ENCODE assay signal across 9 cellular contexts in the genomic region with DNA sequence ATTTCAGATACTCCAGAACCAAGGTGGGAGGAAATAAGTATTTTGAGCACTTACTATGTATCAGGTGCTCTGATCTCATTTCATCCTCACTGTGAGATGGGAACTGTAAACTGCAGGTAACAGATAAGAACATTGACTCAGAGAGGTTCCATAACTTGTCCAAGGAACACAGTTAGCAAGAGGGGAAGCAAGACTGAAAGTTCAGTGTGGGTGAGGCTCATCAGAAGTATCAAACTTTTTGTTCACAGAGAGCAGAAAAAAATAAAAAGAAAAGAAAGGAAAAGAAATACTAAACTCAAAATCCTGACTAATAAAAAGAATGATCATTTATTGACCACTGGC. TPM values are rescaled to one million over a fixed set of nuclear protein-coding genes. Genes with fewer than 3 reads are reported as not detected.
A peak's percentile ranks its signal among the peaks of the same experiment; 100 is the strongest.
DNase-seq lines count a peak whose midpoint lies in the region; ATAC-seq, FAIRE-seq and TF ChIP-seq lines count a peak whose summit lies in the region.
"Had no signal": no experiment of that assay in that cellular context is flagged by ENCODE, and none has a peak within 500 bp of the region (broad histone marks: within the 10 kb centered on the region; RNA-seq: fewer than 3 reads in every experiment).

No MANE protein-coding gene starts in this region.

- no peak for DNase-seq in GM18507 (ENCODE audit: extremely low spot score, insufficient read length, low read depth)
- DNase-seq in IMR-90 = no peak
- no peak for DNase-seq in epithelial cell of prostate (ENCODE audit: low read depth, low spot score)
- no peak for DNase-seq in prostate gland (ENCODE audit: low spot score)
- no peak for DNase-seq in putamen (ENCODE audit: low spot score)
- no peak for DNase-seq in cerebellar nuclear complex (lab: John Stamatoyannopoulos, UW)
- DNase-seq in activated effector memory CD4-positive, alpha-beta T cell treated with anti-CD3 and anti-CD28 coated beads, Interleukin-2, amount 50 U/mL, for 16 hours = no peak

- H3K4me2 ChIP-seq in IMR-90 (ENCODE audit: low read depth, low read length) = peak overlapping the region; percentile 34; the same call in 1 of the 2 replicates

- H2AFZ ChIP-seq in IMR-90 (replicated peaks; ENCODE audit: low read length, poor library complexity) = no peak overlapping the region

- CTCF ChIA-PET in IMR-90 (lab: Yijun Ruan, JAX) = no interaction called here

- no TSS peak for BruUV-seq in IMR-90 (replicated peaks; lab: Mats Ljungman, UMichigan)

- H2AK9ac ChIP-seq in IMR-90 (replicated peaks; ENCODE audit: low read depth, low read length, poor library complexity) = no peak overlapping the region

- H3K9me1 ChIP-seq in IMR-90 (ENCODE audit: insufficient read depth, low read length) = peaks cover 8% of the 10 kb centered on the region

- no peak overlapping the region for H3K14ac ChIP-seq in IMR-90 (replicated peaks; ENCODE audit: low read depth, low read length)

- H3K9me3 ChIP-seq in IMR-90 (ENCODE audit: control insufficient read depth, insufficient read depth, low read length) = no peaks in the 10 kb centered on the region
- H3K9me3 ChIP-seq in prostate gland = no peaks in the 10 kb centered on the region

- no peak overlapping the region for H2AK5ac ChIP-seq in IMR-90 (ENCODE audit: low read depth, low read length)

- no peak for ATAC-seq in IMR-90 (ENCODE audit: low read depth)
- ATAC-seq in HG03457 (IDR thresholded peaks at IDR 0.05; ENCODE audit: unreplicated experiment) = no peak

- H3K79me1 ChIP-seq in IMR-90 (ENCODE audit: low read depth in 1 of 2, low read length in 2 of 2) = peaks cover 32 to 33% of the 10 kb centered on the region in 2 experiments

- no peaks in the 10 kb centered on the region for H3K36me3 ChIP-seq in IMR-90 (ENCODE audit: control insufficient read depth, insufficient read depth, low read length)
- H3K36me3 ChIP-seq in prostate gland = no peaks in the 10 kb centered on the region

- H3K23ac ChIP-seq in IMR-90 (ENCODE audit: low read depth, low read length) = no peak overlapping the region

- POLR2A ChIA-PET in IMR-90 (lab: Charles Lee; ENCODE audit: unreplicated experiment) = no interaction called here

- no peak for TF ChIP-seq CTCF in IMR-90 (conservative IDR thresholded peaks at IDR 0.05; ENCODE audit: low read depth, low read length)
- no peak for TF ChIP-seq CTCF in prostate gland (IDR thresholded peaks at IDR 0.05)

- peaks cover 13% of the 10 kb centered on the region; the same call in 1 of the 2 replicates for H4K20me1 ChIP-seq in IMR-90 (ENCODE audit: insufficient read depth, low read length)

- H3K18ac ChIP-seq in IMR-90 (ENCODE audit: low read depth, low read length) = peak overlapping the region; percentile 22; the same call in 1 of the 2 replicates

- H4K91ac ChIP-seq in IMR-90 (ENCODE audit: insufficient read depth, low read depth, low read length) = peak overlapping the region; percentile 6; the same call in 1 of the 2 replicates

- intact Hi-C loops in IMR-90 (cut with micrococcal nuclease) = no loop called here
- intact Hi-C loops in prostate gland (cut with DNase I) = no loop called here

- no peak for TF ChIP-seq RAD21 in IMR-90 (IDR thresholded peaks at IDR 0.05; ENCODE audit: low read length)

- peak overlapping the region; percentile 21; the same call in 1 of the 2 replicates for H2BK20ac ChIP-seq in IMR-90 (ENCODE audit: low read depth, low read length)

- TF ChIP-seq POLR2A in IMR-90 (IDR thresholded peaks at IDR 0.05; ENCODE audit: low read depth, low read length) (no peak), prostate gland (IDR thresholded peaks at IDR 0.05) (no peak)

- H3K56ac ChIP-seq in IMR-90 (ENCODE audit: extremely low read depth, insufficient read depth, low read length) = no peak overlapping the region

- no peak overlapping the region for H2BK15ac ChIP-seq in IMR-90 (ENCODE audit: low read depth, low read length)

- no peak overlapping the region; the same call in 1 of the 2 replicates for H3K4ac ChIP-seq in IMR-90 (ENCODE audit: low read depth, low read length)

- peak; percentile 44 for FAIRE-seq in GM18507 (lab: Jason Lieb, UNC)

- H3K4me1 ChIP-seq in IMR-90 (ENCODE audit: control insufficient read depth, insufficient read depth, low read length) (peaks cover 6% of the 10 kb centered on the region; the same call in 1 of the 2 replicates), prostate gland (replicated peaks) (peaks cover 3% of the 10 kb centered on the region)

- H3K27ac ChIP-seq in IMR-90 (ENCODE audit: insufficient read depth, low read length) (no peak overlapping the region), epithelial cell of prostate (peak overlapping the region; percentile 46), prostate gland (peak overlapping the region; percentile 49 to 62)
- H3K27ac ChIP-seq: foreskin keratinocyte had no signal

- dilution Hi-C loops in IMR-90 (cut with HindIII; ENCODE audit: low sequenced_read_pairs, unreplicated experiment) = no loop called here

- H3K4me3 ChIP-seq in IMR-90 (ENCODE audit: insufficient read depth, low read depth, low read length) = no peak overlapping the region
- H3K4me3 ChIP-seq in prostate gland = no peak overlapping the region

- no peak overlapping the region for H2BK120ac ChIP-seq in IMR-90 (ENCODE audit: low read depth, low read length)

- H3K27me3 ChIP-seq in IMR-90 (ENCODE audit: control insufficient read depth, insufficient read depth, low read length) = no peaks in the 10 kb centered on the region
- H3K27me3 ChIP-seq in prostate gland (replicated peaks; ENCODE audit: insufficient read depth) = no peaks in the 10 kb centered on the region
- H3K27me3 ChIP-seq: foreskin keratinocyte had no signal

- H4K8ac ChIP-seq in IMR-90 (ENCODE audit: low read depth in 2 of 2, low read length in 2 of 2) = peak overlapping the region in 1 of 2 experiments; percentile 31; a peak in 2 of 4 replicates

- H2BK5ac ChIP-seq in IMR-90 (ENCODE audit: low read depth, low read length, poor library complexity, severe bottlenecking) = peak overlapping the region; percentile 37

- in situ Hi-C loops in IMR-90 (cut with MboI; ENCODE audit: low sequenced_read_pairs) = no loop called here

- H3K9ac ChIP-seq in IMR-90 (ENCODE audit: low read depth, low read length) = no peak overlapping the region

- H4K5ac ChIP-seq in IMR-90 (ENCODE audit: low read depth, low read length) = no peak overlapping the region

TF ChIP-seq in IMR-90, 13 proteins besides CTCF, POLR2A, EP300 and RAD21:
- TF ChIP-seq, protein P1, sequence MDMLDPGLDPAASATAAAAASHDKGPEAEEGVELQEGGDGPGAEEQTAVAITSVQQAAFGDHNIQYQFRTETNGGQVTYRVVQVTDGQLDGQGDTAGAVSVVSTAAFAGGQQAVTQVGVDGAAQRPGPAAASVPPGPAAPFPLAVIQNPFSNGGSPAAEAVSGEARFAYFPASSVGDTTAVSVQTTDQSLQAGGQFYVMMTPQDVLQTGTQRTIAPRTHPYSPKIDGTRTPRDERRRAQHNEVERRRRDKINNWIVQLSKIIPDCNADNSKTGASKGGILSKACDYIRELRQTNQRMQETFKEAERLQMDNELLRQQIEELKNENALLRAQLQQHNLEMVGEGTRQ (IDR thresholded peaks at IDR 0.05; ENCODE audit: low read depth, low read length) = no peak
- TF ChIP-seq FOS (IDR thresholded peaks at IDR 0.05; ENCODE audit: low read depth, low read length) (no peak), RCOR1 (IDR thresholded peaks at IDR 0.05; ENCODE audit: insufficient replicate concordance, low read length) (no peak), MXI1 (IDR thresholded peaks at IDR 0.05; ENCODE audit: borderline replicate concordance, low read depth, low read length) (no peak), BHLHE40 (IDR thresholded peaks at IDR 0.05; ENCODE audit: low read depth, low read length) (no peak), NFE2L2 (IDR thresholded peaks at IDR 0.05; ENCODE audit: low read depth, low read length) (no peak), CEBPB (IDR thresholded peaks at IDR 0.05; ENCODE audit: low read depth, low read length) (no peak), ELK1 (IDR thresholded peaks at IDR 0.05; ENCODE audit: borderline replicate concordance, low read depth, low read length) (no peak), CHD1 (IDR thresholded peaks at IDR 0.05; ENCODE audit: low read depth, low read length) (no peak), RFX5 (IDR thresholded peaks at IDR 0.05; ENCODE audit: low read depth, low read length) (no peak), SMC3 (IDR thresholded peaks at IDR 0.05; ENCODE audit: low read depth, low read length) (no peak), MAFK (IDR thresholded peaks at IDR 0.05; ENCODE audit: low read depth, low read length) (no peak), MAZ (IDR thresholded peaks at IDR 0.05; ENCODE audit: borderline replicate concordance, low read depth, low read length) (no peak)

RNA-seq across cellular contexts. Expression of gene RAB30, which starts 37.1 kb away (rescaled TPM):
- total RNA-seq in IMR-90 (2012; rRNA removed) = 14.4 and 25.6 TPM in 2 replicates
- 4.6 and 7.2 TPM in 2 replicates for polyA plus RNA-seq in IMR-90 (2012; rRNA removed)
- polyA plus RNA-seq in IMR-90 (2012; cell fraction: cytosol; rRNA removed) = 1.9 and 2.1 TPM in 2 replicates
- polyA plus RNA-seq in IMR-90 (2012; cell fraction: nucleus; rRNA removed; ENCODE audit: low replicate concordance) = 2.1 and 7.3 TPM in 2 replicates
- total RNA-seq in prostate gland = 10 to 100 TPM; 13.3 to 15.9 TPM
